Comparison of ENCODE assay signal across 1 cellular context in the genomic region with DNA sequence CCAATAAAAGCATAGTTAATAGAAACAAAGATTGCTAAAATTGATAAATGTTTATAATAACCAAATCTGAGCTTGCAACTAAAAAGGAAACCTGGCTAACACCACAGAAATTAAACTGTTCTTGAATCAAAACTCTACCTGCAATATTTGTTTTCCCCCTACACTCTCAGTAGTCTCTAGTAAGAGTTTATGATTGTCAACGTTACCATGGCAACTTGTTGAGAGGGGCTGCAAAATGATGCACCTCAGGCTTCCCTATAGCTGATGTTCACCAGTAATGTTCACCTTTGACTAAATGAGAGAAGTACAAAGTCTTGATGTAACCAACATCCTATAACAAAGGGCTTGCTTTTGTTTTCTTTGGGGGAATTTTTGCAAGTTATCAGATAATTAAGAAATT.
TF ChIP-seq lines count a peak whose summit lies in the region.

No MANE protein-coding gene starts in this region.

TF ChIP-seq in K562, 482 proteins besides CTCF, POLR2A, EP300 and RAD21 (continued from another document):
- TF ChIP-seq, protein P1, sequence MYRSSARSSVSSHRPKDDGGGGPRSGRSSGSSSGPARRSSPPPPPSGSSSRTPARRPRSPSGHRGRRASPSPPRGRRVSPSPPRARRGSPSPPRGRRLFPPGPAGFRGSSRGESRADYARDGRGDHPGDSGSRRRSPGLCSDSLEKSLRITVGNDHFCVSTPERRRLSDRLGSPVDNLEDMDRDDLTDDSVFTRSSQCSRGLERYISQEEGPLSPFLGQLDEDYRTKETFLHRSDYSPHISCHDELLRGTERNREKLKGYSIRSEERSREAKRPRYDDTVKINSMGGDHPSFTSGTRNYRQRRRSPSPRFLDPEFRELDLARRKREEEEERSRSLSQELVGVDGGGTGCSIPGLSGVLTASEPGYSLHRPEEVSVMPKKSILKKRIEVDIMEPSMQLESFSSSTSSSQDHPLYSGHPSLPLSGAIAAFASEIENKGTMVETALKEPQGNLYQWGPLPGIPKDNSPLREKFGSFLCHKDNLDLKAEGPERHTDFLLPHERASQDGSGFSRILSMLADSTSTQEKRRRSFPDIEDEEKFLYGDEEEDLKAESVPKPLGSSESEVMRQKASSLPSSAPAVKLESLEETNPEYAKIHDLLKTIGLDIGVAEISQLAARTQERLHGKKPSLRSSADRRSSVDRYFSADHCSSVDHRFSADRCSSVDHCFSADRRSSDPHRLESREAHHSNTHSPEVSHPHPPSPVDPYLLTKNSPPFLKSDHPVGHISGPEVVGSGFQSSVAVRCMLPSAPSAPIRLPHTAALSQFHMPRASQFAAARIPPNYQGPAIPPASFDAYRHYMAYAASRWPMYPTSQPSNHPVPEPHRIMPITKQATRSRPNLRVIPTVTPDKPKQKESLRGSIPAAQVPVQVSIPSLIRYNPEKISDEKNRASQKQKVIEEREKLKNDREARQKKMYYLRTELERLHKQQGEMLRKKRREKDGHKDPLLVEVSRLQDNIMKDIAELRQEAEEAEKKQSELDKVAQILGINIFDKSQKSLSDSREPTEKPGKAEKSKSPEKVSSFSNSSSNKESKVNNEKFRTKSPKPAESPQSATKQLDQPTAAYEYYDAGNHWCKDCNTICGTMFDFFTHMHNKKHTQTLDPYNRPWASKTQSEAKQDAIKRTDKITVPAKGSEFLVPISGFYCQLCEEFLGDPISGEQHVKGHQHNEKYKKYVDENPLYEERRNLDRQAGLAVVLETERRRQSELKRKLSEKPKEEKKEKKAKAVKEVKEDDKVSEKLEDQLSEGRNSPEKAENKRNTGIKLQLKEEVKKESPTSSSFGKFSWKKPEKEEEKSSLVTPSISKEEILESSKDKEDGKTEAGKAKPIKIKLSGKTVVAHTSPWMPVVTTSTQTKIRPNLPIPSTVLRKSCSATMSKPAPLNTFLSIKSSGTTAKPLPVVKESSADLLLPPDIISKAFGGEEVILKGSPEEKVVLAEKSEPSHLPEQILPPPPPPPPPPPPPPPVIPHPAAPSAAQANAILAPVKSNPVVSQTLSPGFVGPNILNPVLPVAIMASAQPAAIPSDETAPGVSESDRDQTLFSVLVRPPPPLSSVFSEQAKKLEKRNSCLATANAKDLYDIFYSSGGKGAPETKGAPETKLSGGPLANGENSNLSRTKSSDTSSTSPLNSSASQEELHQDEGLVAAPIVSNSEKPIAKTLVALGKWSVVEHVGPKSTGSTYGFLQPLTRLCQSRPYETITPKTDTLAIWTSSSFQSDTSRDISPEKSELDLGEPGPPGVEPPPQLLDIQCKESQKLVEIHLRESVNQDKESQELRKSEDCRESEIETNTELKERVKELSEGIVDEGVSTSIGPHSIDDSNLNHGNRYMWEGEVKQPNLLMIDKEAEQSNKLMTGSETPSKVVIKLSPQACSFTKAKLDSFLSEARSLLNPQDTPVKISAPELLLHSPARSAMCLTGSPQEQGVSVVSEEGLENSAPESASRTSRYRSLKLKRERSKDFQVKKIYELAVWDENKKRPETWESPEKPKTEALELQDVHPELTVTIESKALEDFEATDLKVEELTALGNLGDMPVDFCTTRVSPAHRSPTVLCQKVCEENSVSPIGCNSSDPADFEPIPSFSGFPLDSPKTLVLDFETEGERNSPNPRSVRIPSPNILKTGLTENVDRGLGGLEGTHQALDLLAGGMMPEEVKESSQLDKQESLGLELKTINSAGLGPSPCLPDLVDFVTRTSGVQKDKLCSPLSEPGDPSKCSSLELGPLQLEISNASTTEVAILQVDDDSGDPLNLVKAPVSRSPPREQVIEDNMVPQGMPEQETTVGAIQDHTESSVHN (IDR thresholded peaks at IDR 0.05; ENCODE audit: borderline replicate concordance in 1 of 2, low read depth in 1 of 2), result no peak
- TF ChIP-seq NFYB (IDR thresholded peaks at IDR 0.05; ENCODE audit: extremely low read depth, insufficient read length), result no peak
- TF ChIP-seq, protein P2, sequence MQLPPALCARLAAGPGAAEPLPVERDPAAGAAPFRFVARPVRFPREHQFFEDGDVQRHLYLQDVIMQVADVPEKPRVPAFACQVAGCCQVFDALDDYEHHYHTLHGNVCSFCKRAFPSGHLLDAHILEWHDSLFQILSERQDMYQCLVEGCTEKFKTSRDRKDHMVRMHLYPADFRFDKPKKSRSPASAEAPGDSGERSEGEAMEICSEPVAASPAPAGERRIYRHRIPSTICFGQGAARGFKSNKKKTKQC (CRISPR knock-in tag; IDR thresholded peaks at IDR 0.05), result no peak
- peak; percentile 56 for TF ChIP-seq RFX1 (IDR thresholded peaks at IDR 0.05)
- TF ChIP-seq ZNF699 (CRISPR knock-in tag; IDR thresholded peaks at IDR 0.05; ENCODE audit: insufficient replicate concordance), result no peak
